1 cellular context compared by ENCODE assay signal in the genomic region with DNA sequence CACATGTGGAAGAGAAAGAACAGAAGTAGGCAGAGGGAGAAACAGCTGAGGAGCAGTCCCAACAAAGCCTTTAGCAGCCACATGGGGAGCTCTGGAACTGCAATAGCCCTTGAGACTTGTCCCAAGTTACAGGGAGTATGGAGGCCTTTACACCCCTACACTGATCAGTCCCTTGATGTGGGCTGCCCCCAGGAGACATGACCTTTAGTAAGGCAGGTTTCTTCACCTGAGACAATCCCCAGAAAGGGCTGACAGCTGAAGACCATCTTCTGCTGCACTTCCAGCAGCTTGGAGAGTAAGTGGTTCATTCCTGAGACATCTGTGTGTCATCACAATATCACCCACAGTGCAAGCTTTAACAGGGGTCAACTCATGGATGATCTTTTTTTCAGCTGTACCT.
TF ChIP-seq lines count a peak whose summit lies in the region.

No MANE protein-coding gene starts in this region.

TF ChIP-seq in GM23338, 12 proteins besides CTCF, POLR2A, EP300 and RAD21 (continued from another document):
- no peak for TF ChIP-seq ZNF462 (CRISPR knock-in tag; IDR thresholded peaks at IDR 0.05)
- TF ChIP-seq EZH2 (IDR thresholded peaks at IDR 0.05; ENCODE audit: low read depth, unreplicated experiment): no peak
- TF ChIP-seq POLR2AphosphoS5 (IDR thresholded peaks at IDR 0.05; ENCODE audit: low read depth): no peak
- TF ChIP-seq, protein P1, sequence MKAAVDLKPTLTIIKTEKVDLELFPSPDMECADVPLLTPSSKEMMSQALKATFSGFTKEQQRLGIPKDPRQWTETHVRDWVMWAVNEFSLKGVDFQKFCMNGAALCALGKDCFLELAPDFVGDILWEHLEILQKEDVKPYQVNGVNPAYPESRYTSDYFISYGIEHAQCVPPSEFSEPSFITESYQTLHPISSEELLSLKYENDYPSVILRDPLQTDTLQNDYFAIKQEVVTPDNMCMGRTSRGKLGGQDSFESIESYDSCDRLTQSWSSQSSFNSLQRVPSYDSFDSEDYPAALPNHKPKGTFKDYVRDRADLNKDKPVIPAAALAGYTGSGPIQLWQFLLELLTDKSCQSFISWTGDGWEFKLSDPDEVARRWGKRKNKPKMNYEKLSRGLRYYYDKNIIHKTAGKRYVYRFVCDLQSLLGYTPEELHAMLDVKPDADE (IDR thresholded peaks at IDR 0.05): no peak
- TF ChIP-seq CREB1 (CRISPR knock-in tag; IDR thresholded peaks at IDR 0.05; ENCODE audit: low read depth): no peak
